ENCODE assay signal across 1 cellular context in the genomic region with DNA sequence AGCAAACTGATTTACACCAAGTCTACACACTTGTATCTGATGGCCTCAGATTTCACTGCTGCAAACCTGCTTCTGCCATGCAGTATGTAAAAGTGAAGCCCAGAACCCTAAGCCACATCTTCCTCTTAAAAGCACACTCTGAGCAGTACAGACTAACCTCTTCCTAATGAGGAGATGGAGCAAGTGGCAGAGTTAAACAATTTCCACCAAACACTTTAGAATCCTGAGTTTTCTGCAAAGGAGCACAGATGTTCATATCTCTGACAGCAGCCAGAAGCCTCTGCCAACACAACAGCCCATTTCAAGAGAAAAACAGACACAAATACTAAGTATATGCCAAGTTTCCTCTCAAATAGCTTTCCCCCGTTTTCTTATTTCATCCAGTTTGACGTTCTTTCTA.
TF ChIP-seq lines count a peak whose summit lies in the region.

No MANE protein-coding gene starts in this region.

TF ChIP-seq in endothelial cell of umbilical vein, 7 proteins besides CTCF, POLR2A, EP300 and RAD21 (continued from another document):
- TF ChIP-seq JUN (IDR thresholded peaks at IDR 0.05; ENCODE audit: borderline replicate concordance, insufficient read depth, insufficient read length, low read depth) (no peak), MAX (IDR thresholded peaks at IDR 0.05; ENCODE audit: insufficient read depth, insufficient read length) (no peak), MYC (IDR thresholded peaks at IDR 0.05; ENCODE audit: low read depth, low read length) (no peak), FOS (IDR thresholded peaks at IDR 0.05; ENCODE audit: borderline replicate concordance, insufficient read depth, low read length) (no peak), EZH2 (IDR thresholded peaks at IDR 0.05; ENCODE audit: borderline replicate concordance, low read depth, low read length, severe bottlenecking) (no peak)
